Comparison of ENCODE assay signal across 1 cellular context in the genomic region with DNA sequence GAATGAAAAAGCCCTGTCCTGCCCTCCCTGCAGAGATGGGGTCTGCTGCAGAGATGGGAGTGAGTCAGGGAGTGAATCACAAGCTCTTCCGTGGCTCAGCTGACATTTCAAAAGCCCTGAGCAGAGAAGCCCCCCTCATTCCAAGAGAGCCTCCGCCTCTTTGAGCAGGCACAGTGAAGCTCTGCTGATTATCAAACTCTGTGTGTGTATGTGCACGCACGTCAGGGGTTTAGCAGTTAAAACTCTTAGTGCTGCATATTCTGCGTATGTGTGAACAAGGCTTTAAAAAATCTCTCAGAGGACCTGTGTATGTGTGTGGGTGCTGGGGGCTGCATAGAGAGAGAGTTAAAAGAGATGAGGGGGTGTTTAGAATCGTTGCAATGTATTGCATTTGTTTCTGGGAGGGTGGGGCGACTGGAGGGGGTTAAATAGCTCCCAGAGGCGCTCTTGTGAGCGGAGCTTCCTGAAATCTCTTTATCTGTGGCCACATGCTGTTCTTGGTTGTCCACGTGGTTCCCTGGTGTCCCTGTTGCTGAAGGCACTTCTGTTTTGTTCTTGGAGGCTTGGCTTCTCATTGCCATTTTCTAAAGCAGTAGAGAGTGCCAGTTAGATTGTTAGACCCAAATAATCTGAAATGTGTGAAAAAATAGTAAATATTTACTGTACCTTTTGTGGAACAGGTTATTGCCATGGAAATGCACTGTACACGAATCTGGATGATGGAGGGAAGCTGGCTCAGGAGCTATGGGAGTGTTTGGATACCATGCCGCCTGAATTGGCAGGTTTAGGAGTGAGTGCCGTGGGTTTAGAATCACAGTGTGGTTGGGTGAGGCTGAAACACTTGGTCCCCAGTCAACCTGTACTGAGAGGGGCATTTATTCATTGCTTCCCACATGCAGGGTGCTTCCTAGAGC.
TF ChIP-seq lines count a peak whose summit lies in the region.

No MANE protein-coding gene starts in this region.

TF ChIP-seq in K562, 482 proteins besides CTCF, POLR2A, EP300 and RAD21 (continued from another document and continues in another):
- TF ChIP-seq, protein P1, sequence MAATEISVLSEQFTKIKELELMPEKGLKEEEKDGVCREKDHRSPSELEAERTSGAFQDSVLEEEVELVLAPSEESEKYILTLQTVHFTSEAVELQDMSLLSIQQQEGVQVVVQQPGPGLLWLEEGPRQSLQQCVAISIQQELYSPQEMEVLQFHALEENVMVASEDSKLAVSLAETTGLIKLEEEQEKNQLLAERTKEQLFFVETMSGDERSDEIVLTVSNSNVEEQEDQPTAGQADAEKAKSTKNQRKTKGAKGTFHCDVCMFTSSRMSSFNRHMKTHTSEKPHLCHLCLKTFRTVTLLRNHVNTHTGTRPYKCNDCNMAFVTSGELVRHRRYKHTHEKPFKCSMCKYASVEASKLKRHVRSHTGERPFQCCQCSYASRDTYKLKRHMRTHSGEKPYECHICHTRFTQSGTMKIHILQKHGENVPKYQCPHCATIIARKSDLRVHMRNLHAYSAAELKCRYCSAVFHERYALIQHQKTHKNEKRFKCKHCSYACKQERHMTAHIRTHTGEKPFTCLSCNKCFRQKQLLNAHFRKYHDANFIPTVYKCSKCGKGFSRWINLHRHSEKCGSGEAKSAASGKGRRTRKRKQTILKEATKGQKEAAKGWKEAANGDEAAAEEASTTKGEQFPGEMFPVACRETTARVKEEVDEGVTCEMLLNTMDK (IDR thresholded peaks at IDR 0.05; ENCODE audit: borderline replicate concordance, insufficient read depth, low read depth, low read length, poor library complexity, severe bottlenecking), result no peak
- TF ChIP-seq RBBP5 (IDR thresholded peaks at IDR 0.05; ENCODE audit: borderline replicate concordance, insufficient read depth, low read length, poor library complexity, severe bottlenecking) (no peak), PHF21A (IDR thresholded peaks at IDR 0.05; ENCODE audit: borderline replicate concordance, low read depth) (no peak), LEF1 (IDR thresholded peaks at IDR 0.05) (peak; percentile 84; the same call in 1 of the 2 replicates), ZNF644 (tag; IDR thresholded peaks at IDR 0.05; ENCODE audit: low read depth) (no peak), ETS2 (tag; IDR thresholded peaks at IDR 0.05; ENCODE audit: borderline replicate concordance, poor library complexity, severe bottlenecking) (peak; percentile 17), ZKSCAN8 (CRISPR knock-in tag; IDR thresholded peaks at IDR 0.05) (no peak; the same call in 1 of the 2 replicates), CTBP1 (IDR thresholded peaks at IDR 0.05; ENCODE audit: borderline replicate concordance) (no peak; the same call in 1 of the 2 replicates), GABPB1 (CRISPR knock-in tag; IDR thresholded peaks at IDR 0.05) (peak; percentile 61), BACH1 (tag; IDR thresholded peaks at IDR 0.05) (peak; percentile 79), ETV5 (CRISPR knock-in tag; IDR thresholded peaks at IDR 0.05; ENCODE audit: low read depth) (no peak; the same call in 1 of the 2 replicates), TAF1 (IDR thresholded peaks at IDR 0.05; ENCODE audit: control insufficient read depth, extremely low read depth, insufficient read depth, low read length, severe bottlenecking) (no peak), HDAC1 (IDR thresholded peaks at IDR 0.05) (peak in 1 of 2 experiments; percentile 83; a peak in 2 of 4 replicates), SRF (CRISPR knock-in tag; IDR thresholded peaks at IDR 0.05) (no peak), HMG20A (CRISPR knock-in tag; conservative IDR thresholded peaks at IDR 0.05) (no peak), ZFX (CRISPR knock-in tag; IDR thresholded peaks at IDR 0.05) (peak; percentile 34; the same call in 1 of the 2 replicates), SRSF3 (IDR thresholded peaks at IDR 0.05; ENCODE audit: insufficient read depth, low read length) (no peak), PHB (CRISPR knock-in tag; IDR thresholded peaks at IDR 0.05) (no peak), ZNF12 (CRISPR knock-in tag; IDR thresholded peaks at IDR 0.05) (peak; percentile 26; the same call in 1 of the 2 replicates), SAFB2 (IDR thresholded peaks at IDR 0.05; ENCODE audit: borderline replicate concordance, low read depth, low read length, severe bottlenecking) (no peak), POLR2AphosphoS5 (IDR thresholded peaks at IDR 0.05; ENCODE audit: control insufficient read depth, insufficient read depth, low read depth, low read length) (peak; percentile 67; the same call in 1 of the 2 replicates), RFX1 (IDR thresholded peaks at IDR 0.05) (peak; percentile 37; the same call in 1 of the 2 replicates), SMAD1 (IDR thresholded peaks at IDR 0.05; ENCODE audit: low read depth, low read length, partially characterized antibody) (no peak), FUS (optimal IDR thresholded peaks at IDR 0.05; ENCODE audit: low read depth, low read length) (no peak), SNIP1 (IDR thresholded peaks at IDR 0.05; ENCODE audit: low read depth) (no peak), KDM4B (IDR thresholded peaks at IDR 0.05; ENCODE audit: borderline replicate concordance in 2 of 2, low read depth in 1 of 2) (no peak), SMARCA5 (IDR thresholded peaks at IDR 0.05) (no peak), SREBF1 (IDR thresholded peaks at IDR 0.05; ENCODE audit: borderline replicate concordance, low read depth, low read length) (no peak), NCOA1 (IDR thresholded peaks at IDR 0.05; ENCODE audit: low read depth) (peak; percentile 64), CEBPG (CRISPR knock-in tag; IDR thresholded peaks at IDR 0.05) (peak; percentile 99), CEBPG (tag; conservative IDR thresholded peaks at IDR 0.05 in 1 of 2, IDR thresholded peaks at IDR 0.05 in 1 of 2) (peak; percentile 86 to 97), ZNF165 (CRISPR knock-in tag; IDR thresholded peaks at IDR 0.05; ENCODE audit: borderline replicate concordance) (0 out of 2 replicates have a peak, but pooled peaks have one; percentile 74), JUNB (CRISPR knock-in tag; conservative IDR thresholded peaks at IDR 0.05) (no peak), ZNF436 (CRISPR knock-in tag; IDR thresholded peaks at IDR 0.05) (no peak), ZNF133 (CRISPR knock-in tag; IDR thresholded peaks at IDR 0.05) (no peak), FOXJ3 (CRISPR knock-in tag; IDR thresholded peaks at IDR 0.05) (no peak), GTF2A2 (tag; IDR thresholded peaks at IDR 0.05) (peak; percentile 58; the same call in 1 of the 2 replicates)
- TF ChIP-seq, protein P2, sequence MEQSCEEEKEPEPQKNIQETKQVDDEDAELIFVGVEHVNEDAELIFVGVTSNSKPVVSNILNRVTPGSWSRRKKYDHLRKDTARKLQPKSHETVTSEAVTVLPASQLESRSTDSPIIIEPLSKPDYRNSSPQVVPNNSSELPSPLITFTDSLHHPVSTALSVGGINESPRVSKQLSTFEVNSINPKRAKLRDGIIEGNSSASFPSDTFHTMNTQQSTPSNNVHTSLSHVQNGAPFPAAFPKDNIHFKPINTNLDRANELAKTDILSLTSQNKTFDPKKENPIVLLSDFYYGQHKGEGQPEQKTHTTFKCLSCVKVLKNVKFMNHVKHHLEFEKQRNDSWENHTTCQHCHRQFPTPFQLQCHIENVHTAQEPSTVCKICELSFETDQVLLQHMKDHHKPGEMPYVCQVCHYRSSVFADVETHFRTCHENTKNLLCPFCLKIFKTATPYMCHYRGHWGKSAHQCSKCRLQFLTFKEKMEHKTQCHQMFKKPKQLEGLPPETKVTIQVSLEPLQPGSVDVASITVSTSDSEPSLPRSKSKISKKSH (CRISPR knock-in tag; IDR thresholded peaks at IDR 0.05), result no peak
- TF ChIP-seq, protein P3, sequence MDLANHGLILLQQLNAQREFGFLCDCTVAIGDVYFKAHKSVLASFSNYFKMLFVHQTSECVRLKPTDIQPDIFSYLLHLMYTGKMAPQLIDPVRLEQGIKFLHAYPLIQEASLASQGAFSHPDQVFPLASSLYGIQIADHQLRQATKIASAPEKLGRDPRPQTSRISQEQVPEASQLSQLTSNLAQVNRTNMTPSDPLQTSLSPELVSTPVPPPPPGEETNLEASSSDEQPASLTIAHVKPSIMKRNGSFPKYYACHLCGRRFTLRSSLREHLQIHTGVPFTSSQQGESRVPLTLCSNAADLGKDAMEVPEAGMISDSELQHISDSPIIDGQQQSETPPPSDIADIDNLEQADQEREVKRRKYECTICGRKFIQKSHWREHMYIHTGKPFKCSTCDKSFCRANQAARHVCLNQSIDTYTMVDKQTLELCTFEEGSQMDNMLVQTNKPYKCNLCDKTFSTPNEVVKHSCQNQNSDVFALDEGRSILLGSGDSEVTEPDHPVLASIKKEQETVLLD (IDR thresholded peaks at IDR 0.05), result peak; percentile 58; the same call in 1 of the 2 replicates
- TF ChIP-seq, protein P4, sequence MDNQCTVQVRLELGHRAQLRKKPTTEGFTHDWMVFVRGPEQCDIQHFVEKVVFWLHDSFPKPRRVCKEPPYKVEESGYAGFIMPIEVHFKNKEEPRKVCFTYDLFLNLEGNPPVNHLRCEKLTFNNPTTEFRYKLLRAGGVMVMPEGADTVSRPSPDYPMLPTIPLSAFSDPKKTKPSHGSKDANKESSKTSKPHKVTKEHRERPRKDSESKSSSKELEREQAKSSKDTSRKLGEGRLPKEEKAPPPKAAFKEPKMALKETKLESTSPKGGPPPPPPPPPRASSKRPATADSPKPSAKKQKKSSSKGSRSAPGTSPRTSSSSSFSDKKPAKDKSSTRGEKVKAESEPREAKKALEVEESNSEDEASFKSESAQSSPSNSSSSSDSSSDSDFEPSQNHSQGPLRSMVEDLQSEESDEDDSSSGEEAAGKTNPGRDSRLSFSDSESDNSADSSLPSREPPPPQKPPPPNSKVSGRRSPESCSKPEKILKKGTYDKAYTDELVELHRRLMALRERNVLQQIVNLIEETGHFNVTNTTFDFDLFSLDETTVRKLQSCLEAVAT (IDR thresholded peaks at IDR 0.05), result peak in 1 of 2 experiments; percentile 51; a peak in 1 of 4 replicates
- TF ChIP-seq, protein P5, sequence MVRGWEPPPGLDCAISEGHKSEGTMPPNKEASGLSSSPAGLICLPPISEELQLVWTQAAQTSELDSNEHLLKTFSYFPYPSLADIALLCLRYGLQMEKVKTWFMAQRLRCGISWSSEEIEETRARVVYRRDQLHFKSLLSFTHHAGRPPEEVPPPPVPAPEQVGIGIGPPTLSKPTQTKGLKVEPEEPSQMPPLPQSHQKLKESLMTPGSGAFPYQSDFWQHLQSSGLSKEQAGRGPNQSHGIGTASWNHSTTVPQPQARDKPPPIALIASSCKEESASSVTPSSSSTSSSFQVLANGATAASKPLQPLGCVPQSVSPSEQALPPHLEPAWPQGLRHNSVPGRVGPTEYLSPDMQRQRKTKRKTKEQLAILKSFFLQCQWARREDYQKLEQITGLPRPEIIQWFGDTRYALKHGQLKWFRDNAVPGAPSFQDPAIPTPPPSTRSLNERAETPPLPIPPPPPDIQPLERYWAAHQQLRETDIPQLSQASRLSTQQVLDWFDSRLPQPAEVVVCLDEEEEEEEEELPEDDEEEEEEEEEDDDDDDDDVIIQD (CRISPR knock-in tag; IDR thresholded peaks at IDR 0.05), result 0 out of 2 replicates have a peak, but pooled peaks have one; percentile 58
- TF ChIP-seq, protein P6, sequence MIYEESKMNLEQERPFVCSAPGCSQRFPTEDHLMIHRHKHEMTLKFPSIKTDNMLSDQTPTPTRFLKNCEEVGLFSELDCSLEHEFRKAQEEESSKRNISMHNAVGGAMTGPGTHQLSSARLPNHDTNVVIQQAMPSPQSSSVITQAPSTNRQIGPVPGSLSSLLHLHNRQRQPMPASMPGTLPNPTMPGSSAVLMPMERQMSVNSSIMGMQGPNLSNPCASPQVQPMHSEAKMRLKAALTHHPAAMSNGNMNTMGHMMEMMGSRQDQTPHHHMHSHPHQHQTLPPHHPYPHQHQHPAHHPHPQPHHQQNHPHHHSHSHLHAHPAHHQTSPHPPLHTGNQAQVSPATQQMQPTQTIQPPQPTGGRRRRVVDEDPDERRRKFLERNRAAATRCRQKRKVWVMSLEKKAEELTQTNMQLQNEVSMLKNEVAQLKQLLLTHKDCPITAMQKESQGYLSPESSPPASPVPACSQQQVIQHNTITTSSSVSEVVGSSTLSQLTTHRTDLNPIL (CRISPR knock-in tag; IDR thresholded peaks at IDR 0.05), result no peak
- TF ChIP-seq, protein P7, sequence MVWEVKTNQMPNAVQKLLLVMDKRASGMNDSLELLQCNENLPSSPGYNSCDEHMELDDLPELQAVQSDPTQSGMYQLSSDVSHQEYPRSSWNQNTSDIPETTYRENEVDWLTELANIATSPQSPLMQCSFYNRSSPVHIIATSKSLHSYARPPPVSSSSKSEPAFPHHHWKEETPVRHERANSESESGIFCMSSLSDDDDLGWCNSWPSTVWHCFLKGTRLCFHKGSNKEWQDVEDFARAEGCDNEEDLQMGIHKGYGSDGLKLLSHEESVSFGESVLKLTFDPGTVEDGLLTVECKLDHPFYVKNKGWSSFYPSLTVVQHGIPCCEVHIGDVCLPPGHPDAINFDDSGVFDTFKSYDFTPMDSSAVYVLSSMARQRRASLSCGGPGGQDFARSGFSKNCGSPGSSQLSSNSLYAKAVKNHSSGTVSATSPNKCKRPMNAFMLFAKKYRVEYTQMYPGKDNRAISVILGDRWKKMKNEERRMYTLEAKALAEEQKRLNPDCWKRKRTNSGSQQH (CRISPR knock-in tag; IDR thresholded peaks at IDR 0.05), result no peak
- TF ChIP-seq, protein P8, sequence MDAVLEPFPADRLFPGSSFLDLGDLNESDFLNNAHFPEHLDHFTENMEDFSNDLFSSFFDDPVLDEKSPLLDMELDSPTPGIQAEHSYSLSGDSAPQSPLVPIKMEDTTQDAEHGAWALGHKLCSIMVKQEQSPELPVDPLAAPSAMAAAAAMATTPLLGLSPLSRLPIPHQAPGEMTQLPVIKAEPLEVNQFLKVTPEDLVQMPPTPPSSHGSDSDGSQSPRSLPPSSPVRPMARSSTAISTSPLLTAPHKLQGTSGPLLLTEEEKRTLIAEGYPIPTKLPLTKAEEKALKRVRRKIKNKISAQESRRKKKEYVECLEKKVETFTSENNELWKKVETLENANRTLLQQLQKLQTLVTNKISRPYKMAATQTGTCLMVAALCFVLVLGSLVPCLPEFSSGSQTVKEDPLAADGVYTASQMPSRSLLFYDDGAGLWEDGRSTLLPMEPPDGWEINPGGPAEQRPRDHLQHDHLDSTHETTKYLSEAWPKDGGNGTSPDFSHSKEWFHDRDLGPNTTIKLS (IDR thresholded peaks at IDR 0.05; ENCODE audit: borderline replicate concordance, low read depth), result peak; percentile 34; the same call in 1 of the 2 replicates
- TF ChIP-seq, protein P9, sequence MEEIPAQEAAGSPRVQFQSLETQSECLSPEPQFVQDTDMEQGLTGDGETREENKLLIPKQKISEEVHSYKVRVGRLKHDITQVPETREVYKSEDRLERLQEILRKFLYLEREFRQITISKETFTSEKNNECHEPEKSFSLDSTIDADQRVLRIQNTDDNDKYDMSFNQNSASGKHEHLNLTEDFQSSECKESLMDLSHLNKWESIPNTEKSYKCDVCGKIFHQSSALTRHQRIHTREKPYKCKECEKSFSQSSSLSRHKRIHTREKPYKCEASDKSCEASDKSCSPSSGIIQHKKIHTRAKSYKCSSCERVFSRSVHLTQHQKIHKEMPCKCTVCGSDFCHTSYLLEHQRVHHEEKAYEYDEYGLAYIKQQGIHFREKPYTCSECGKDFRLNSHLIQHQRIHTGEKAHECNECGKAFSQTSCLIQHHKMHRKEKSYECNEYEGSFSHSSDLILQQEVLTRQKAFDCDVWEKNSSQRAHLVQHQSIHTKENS (CRISPR knock-in tag; IDR thresholded peaks at IDR 0.05), result no peak
